8 cellular contexts compared by ENCODE assay signal in the genomic region with DNA sequence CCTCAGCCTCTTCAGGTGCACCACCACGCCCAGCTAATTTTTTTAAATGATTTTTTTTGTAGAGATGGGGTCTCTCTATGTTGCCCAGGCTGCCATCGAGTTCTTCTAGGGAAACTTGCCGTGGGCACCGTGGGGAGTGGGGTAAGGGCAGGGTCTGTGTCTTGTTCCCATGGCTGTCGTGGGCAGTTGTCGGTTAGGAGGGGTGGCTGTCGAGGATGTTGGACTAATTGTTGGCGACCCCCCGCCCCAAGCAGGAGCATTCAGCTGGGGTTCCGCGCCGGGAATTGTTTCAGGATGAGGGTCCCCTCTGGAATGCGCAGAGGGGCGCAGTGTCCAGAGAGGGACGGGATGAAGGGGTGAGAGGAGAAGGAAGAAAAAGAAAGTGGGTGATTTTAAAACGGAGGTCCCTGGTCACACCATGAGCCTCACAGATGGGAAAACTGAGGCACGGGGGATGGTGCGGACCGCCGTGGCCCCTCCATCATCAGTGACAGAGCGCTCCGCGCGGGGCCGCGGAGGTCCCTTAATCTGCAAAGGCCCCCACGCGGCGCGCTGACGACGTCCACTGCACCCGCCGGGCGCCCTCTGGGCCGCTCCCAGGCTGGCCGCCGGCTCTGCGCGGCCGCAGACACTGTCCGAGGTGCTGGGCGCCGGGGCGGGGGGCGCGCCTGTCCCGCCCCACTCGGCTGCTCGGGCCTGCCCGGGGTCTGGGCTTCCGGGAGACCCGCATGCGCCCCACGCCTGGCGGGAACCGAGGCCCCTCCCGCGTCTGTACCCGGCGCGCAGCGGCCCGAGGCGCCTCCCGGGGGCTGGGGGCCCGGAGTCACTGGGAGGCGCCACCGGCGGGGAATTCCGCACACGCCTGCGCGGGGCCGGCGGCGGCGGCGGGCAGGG. TPM values are rescaled to one million over a fixed set of nuclear protein-coding genes. Genes with fewer than 3 reads are reported as not detected.
A peak's percentile ranks its signal among the peaks of the same experiment; 100 is the strongest.
DNase-seq lines count a peak whose midpoint lies in the region; ATAC-seq and TF ChIP-seq lines count a peak whose summit lies in the region.

No MANE protein-coding gene starts in this region.

- no peaks in the 10 kb centered on the region for H3K27me3 ChIP-seq in trophoblast cell (ENCODE audit: insufficient read depth, low read length)
- H3K27me3 ChIP-seq in vagina, result no peaks in the 10 kb centered on the region

- peak overlapping the region; percentile 52 for H2AFZ ChIP-seq in trophoblast cell (ENCODE audit: insufficient read depth, low read length, poor library complexity)

- H3K4me2 ChIP-seq in trophoblast cell (ENCODE audit: low read length), result peak overlapping the region; percentile 59

- H3K9me3 Mint-ChIP-seq in activated naive CD8-positive, alpha-beta T cell treated with anti-CD3 and anti-CD28 coated beads, Interleukin-2, amount 10 ng/mL, durations not matched to agents 7 days and 5 days, result no peaks in the 10 kb centered on the region

- H3K4me1 ChIP-seq in trophoblast cell (ENCODE audit: control insufficient read depth in 1 of 2, insufficient read depth in 2 of 2, low read length in 2 of 2), result peaks cover 14 to 22% of the 10 kb centered on the region in 2 experiments
- H3K4me1 ChIP-seq in vagina, result peaks cover 51% of the 10 kb centered on the region

- H3K18ac ChIP-seq in trophoblast cell (ENCODE audit: low read length), result peak overlapping the region; percentile 74

- H2BK120ac ChIP-seq in trophoblast cell (ENCODE audit: insufficient read depth, low read length, poor library complexity), result peak overlapping the region; percentile 6

- ATAC-seq in HG03565 (IDR thresholded peaks at IDR 0.05; ENCODE audit: unreplicated experiment), result peak; percentile 25
- ATAC-seq in activated naive CD8-positive, alpha-beta T cell treated with anti-CD3 and anti-CD28 coated beads, Interleukin-2, amount 10 ng/mL, durations not matched to agents 7 days and 5 days (ENCODE audit: low read depth), result peak; percentile 25

- H3K4me3 ChIP-seq in trophoblast cell (ENCODE audit: low read depth, low read length) (peak overlapping the region; percentile 59), vagina (peak overlapping the region; percentile 65 to 87)

- H4K91ac ChIP-seq in trophoblast cell (ENCODE audit: low read depth, low read length), result peak overlapping the region; percentile 88

- peak overlapping the region; percentile 3 for H2AK5ac ChIP-seq in trophoblast cell (ENCODE audit: low read length)

- H3K4me1 Mint-ChIP-seq in activated naive CD8-positive, alpha-beta T cell treated with anti-CD3 and anti-CD28 coated beads, Interleukin-2, amount 10 ng/mL, durations not matched to agents 7 days and 5 days, result peaks cover 31% of the 10 kb centered on the region

- H2BK5ac ChIP-seq in trophoblast cell (ENCODE audit: low read depth, low read length, poor library complexity), result peak overlapping the region; percentile 39

- peak overlapping the region; percentile 80 for H4K12ac ChIP-seq in trophoblast cell (ENCODE audit: low read depth, low read length)

- H3K27me3 Mint-ChIP-seq in activated naive CD8-positive, alpha-beta T cell treated with anti-CD3 and anti-CD28 coated beads, Interleukin-2, amount 10 ng/mL, durations not matched to agents 7 days and 5 days, result no peaks in the 10 kb centered on the region

- H3K36me3 Mint-ChIP-seq in activated naive CD8-positive, alpha-beta T cell treated with anti-CD3 and anti-CD28 coated beads, Interleukin-2, amount 10 ng/mL, durations not matched to agents 7 days and 5 days, result peaks cover 11% of the 10 kb centered on the region

- peak overlapping the region; percentile 84 for H4K8ac ChIP-seq in trophoblast cell (ENCODE audit: low read depth, low read length)

- TF ChIP-seq CTCF in vagina (IDR thresholded peaks at IDR 0.05), result no peak

- H3K14ac ChIP-seq in trophoblast cell (ENCODE audit: low read length), result peak overlapping the region; percentile 40

- intact Hi-C loops in cardiac septum (cut with DNase I) (loop anchor here (5.0 kb wide), 1 partner anchor 158 kb away; a partner anchor contains a TSS), vagina (cut with DNase I) (loop anchor here (10.0 kb wide), 1 partner anchor 115 kb away; a partner anchor contains a TSS)

- WGBS in trophoblast cell (ENCODE audit: extremely low coverage, insufficient coverage, insufficient read length), result no CpG with 5 or more reads among the region's 79 CpGs

- no peak overlapping the region for H3K9ac ChIP-seq in trophoblast cell (ENCODE audit: low read length)

- H3K79me1 ChIP-seq in trophoblast cell (ENCODE audit: low read length), result peaks cover 28% of the 10 kb centered on the region

- DNase-seq in NCI-H1417 (lab: John Stamatoyannopoulos, UW) (peak; percentile 50 to 76 (median 73)), NCI-H1417 treated with DMSO at 0.1 percent for 48 hours (lab: John Stamatoyannopoulos, UW) (no peak), SK-N-DZ (ENCODE audit: low spot score) (peak; percentile 66), cardiac septum (ENCODE audit: low spot score) (peak; percentile 89), trophoblast cell (peak; percentile 86 to 88), vagina (ENCODE audit: extremely low spot score in 2 of 2) (no peak)
- DNase-seq in activated naive CD8-positive, alpha-beta T cell treated with anti-CD3 and anti-CD28 coated beads, Interleukin-2, amount 10 ng/mL, durations not matched to agents 7 days and 5 days, result peak; percentile 83

- H3K9me3 ChIP-seq in trophoblast cell (ENCODE audit: insufficient read depth, low read depth, low read length) (peaks cover 3% of the 10 kb centered on the region), vagina (no peaks in the 10 kb centered on the region)

- peak overlapping the region; percentile 88 for H3K27ac Mint-ChIP-seq in activated naive CD8-positive, alpha-beta T cell treated with anti-CD3 and anti-CD28 coated beads, Interleukin-2, amount 10 ng/mL, durations not matched to agents 7 days and 5 days

- POLR2A ChIA-PET in activated naive CD8-positive, alpha-beta T cell treated with anti-CD3 and anti-CD28 coated beads, Interleukin-2, amount 10 ng/mL, durations not matched to agents 7 days and 5 days (lab: Charles Lee), result interaction anchor here (0.6 to 1.6 kb wide), 3 partner anchors 41 to 114 kb away, joined by 3 to 5 read pairs (median 4); no protein-coding TSS in a partner anchor

- peak overlapping the region; percentile 85 for H3K4me3 Mint-ChIP-seq in activated naive CD8-positive, alpha-beta T cell treated with anti-CD3 and anti-CD28 coated beads, Interleukin-2, amount 10 ng/mL, durations not matched to agents 7 days and 5 days

- TF ChIP-seq POLR2A in vagina (IDR thresholded peaks at IDR 0.05), result peak in 1 of 2 donors; percentile 27

- H3K4ac ChIP-seq in trophoblast cell (ENCODE audit: low read depth, low read length), result peak overlapping the region; percentile 33

- peak overlapping the region; percentile 88 for H3K27ac ChIP-seq in trophoblast cell (ENCODE audit: low read depth, low read length)
- H3K27ac ChIP-seq in vagina, result peak overlapping the region; percentile 98

- H2BK12ac ChIP-seq in trophoblast cell (ENCODE audit: low read length), result peak overlapping the region; percentile 34

- H3K36me3 ChIP-seq in trophoblast cell (ENCODE audit: control insufficient read depth in 1 of 2, insufficient read depth in 2 of 2, low read length in 2 of 2) (peaks cover 0 to 7% of the 10 kb centered on the region in 2 experiments), vagina (no peaks in the 10 kb centered on the region)

- H3K23ac ChIP-seq in trophoblast cell (ENCODE audit: low read length), result no peak overlapping the region

- peaks cover 5% of the 10 kb centered on the region for H3K79me2 ChIP-seq in trophoblast cell (ENCODE audit: control insufficient read depth, insufficient read depth, low read length, poor library complexity)

RNA-seq across cellular contexts. Expression of a gene that starts 0.8 kb away (rescaled TPM):
- polyA plus RNA-seq in SK-N-DZ (2014; cell fraction: cytosol; rRNA removed), result 12.7 and 12.9 TPM in 2 replicates
- 35.2 and 53.9 TPM in 2 replicates for polyA plus RNA-seq in SK-N-DZ (2014; cell fraction: nucleus; rRNA removed)
- 100 to 1,000 TPM; 488 TPM for total RNA-seq in activated naive CD8-positive, alpha-beta T cell treated with anti-CD3 and anti-CD28 coated beads, Interleukin-2, amount 10 ng/mL, durations not matched to agents 7 days and 5 days
- total RNA-seq in cardiac septum, result 46.4 TPM
- polyA plus RNA-seq in trophoblast cell (2013), result 16.7 and 17.1 TPM in 2 replicates
- 144 TPM for total RNA-seq in vagina

RNA-seq across cellular contexts. Expression of a gene that starts 39.7 kb away (rescaled TPM):
- polyA plus RNA-seq in SK-N-DZ (2014; cell fraction: cytosol; rRNA removed), result 25.6 and 28.7 TPM in 2 replicates
- 61.3 and 62.3 TPM in 2 replicates for polyA plus RNA-seq in SK-N-DZ (2014; cell fraction: nucleus; rRNA removed)
- total RNA-seq in activated naive CD8-positive, alpha-beta T cell treated with anti-CD3 and anti-CD28 coated beads, Interleukin-2, amount 10 ng/mL, durations not matched to agents 7 days and 5 days, result 10 to 100 TPM; 45.3 to 45.4 TPM
- 8.3 TPM for total RNA-seq in cardiac septum
- 18.0 and 19.3 TPM in 2 replicates for polyA plus RNA-seq in trophoblast cell (2013)
- total RNA-seq in vagina, result 22.8 TPM

RNA-seq across cellular contexts. Expression of a gene that starts 39.8 kb away (rescaled TPM):
- polyA plus RNA-seq in SK-N-DZ (2014; cell fraction: cytosol; rRNA removed), result 9.5 and 10.8 TPM in 2 replicates
- polyA plus RNA-seq in SK-N-DZ (2014; cell fraction: nucleus; rRNA removed), result 24.9 and 43.0 TPM in 2 replicates
- 10 to 100 TPM; 51.3 to 57.1 TPM for total RNA-seq in activated naive CD8-positive, alpha-beta T cell treated with anti-CD3 and anti-CD28 coated beads, Interleukin-2, amount 10 ng/mL, durations not matched to agents 7 days and 5 days
- total RNA-seq in cardiac septum (21.4 TPM), vagina (47.6 TPM)
- 12.4 and 13.7 TPM in 2 replicates for polyA plus RNA-seq in trophoblast cell (2013)

Comparison
In these comparisons a context has a peak if more than half of its experiments do, and no peak if none do; other contexts are left out.
1. DNase-seq: peak in NCI-H1417 (3 of 3), SK-N-DZ (single experiment), activated naive CD8-positive, alpha-beta T cell treated with anti-CD3 and anti-CD28 coated beads, Interleukin-2, amount 10 ng/mL, durations not matched to agents 7 days and 5 days (single experiment), cardiac septum (single experiment) and trophoblast cell (2 of 2); none in NCI-H1417 treated with DMSO at 0.1 percent for 48 hours (single experiment) and vagina (0 of 2).